In genomic region chr10:119080521-119081259, GRCh38 we compare ENCODE assay signal across 8 cellular contexts. TPM values are rescaled to one million over a fixed set of nuclear protein-coding genes. Genes with fewer than 3 reads are reported as not detected.
DNase-seq lines count a peak whose midpoint lies in the region; ATAC-seq and TF ChIP-seq lines count a peak whose summit lies in the region.

EIF3A (minus strand) TSS chr10:119080817; CDS start chr10:119080676, 141 bp downstream.

- H3K9me3 ChIP-seq in Peyer's patch: no peaks in the 10 kb centered on the region
- no peaks in the 10 kb centered on the region for H3K9me3 ChIP-seq in esophagus squamous epithelium

- peak; percentile 96 to 97 for TF ChIP-seq POLR2A in Peyer's patch (IDR thresholded peaks at IDR 0.05)
- peak in 3 of 4 donors; percentile 78 to 98 (median 89) for TF ChIP-seq POLR2A in esophagus squamous epithelium (IDR thresholded peaks at IDR 0.05)

- H3K36me3 ChIP-seq in Peyer's patch (peaks cover 0 to 2% (median 0%) of the 10 kb centered on the region in 3 donors), esophagus squamous epithelium (peaks cover 0 to 12% (median 0%) of the 10 kb centered on the region in 3 donors)

- peak within 1 kb of the TSS; percentile 94 to 98 (median 96) for H3K27ac ChIP-seq in Peyer's patch
- H3K27ac ChIP-seq in esophagus squamous epithelium: peak within 1 kb of the TSS; percentile 89 to 99 (median 96)

- H3K4me1 ChIP-seq in Peyer's patch (peaks cover 0 to 30% (median 11%) of the 10 kb centered on the region in 4 donors), esophagus squamous epithelium (peaks cover 10 to 48% (median 31%) of the 10 kb centered on the region in 3 donors)

- peak within 1 kb of the TSS; percentile 99 for H3K27ac Mint-ChIP-seq in activated T-cell treated with anti-CD3 and anti-CD28 coated beads, Interleukin-2, amount 50 U/mL, for 72 hours

- H3K4me3 ChIP-seq in Peyer's patch (peak within 1 kb of the TSS; percentile 78 to 94 (median 88)), esophagus squamous epithelium (peak within 1 kb of the TSS; percentile 56 to 89 (median 84))

- H3K4me3 Mint-ChIP-seq in activated T-cell treated with anti-CD3 and anti-CD28 coated beads, Interleukin-2, amount 50 U/mL, for 72 hours: peak within 1 kb of the TSS; percentile 92 to 99

- H3K27me3 ChIP-seq in Peyer's patch (no peaks in the 10 kb centered on the region), esophagus squamous epithelium (no peaks in the 10 kb centered on the region)

- H3K36me3 Mint-ChIP-seq in activated T-cell treated with anti-CD3 and anti-CD28 coated beads, Interleukin-2, amount 50 U/mL, for 72 hours (ENCODE audit: insufficient read depth in 2 of 2): peaks cover 5 to 19% of the 10 kb centered on the region in 2 donors

- H3K9me3 Mint-ChIP-seq in activated T-cell treated with anti-CD3 and anti-CD28 coated beads, Interleukin-2, amount 50 U/mL, for 72 hours: no peaks in the 10 kb centered on the region

- peak; percentile 73 for ATAC-seq in GM21526 (IDR thresholded peaks at IDR 0.05; ENCODE audit: low FRiP score, unreplicated experiment)
- ATAC-seq in activated T-cell treated with anti-CD3 and anti-CD28 coated beads, Interleukin-2, amount 50 U/mL, for 72 hours (replicated peaks in 1 of 2): peak; percentile 90 to 91

- no peak for TF ChIP-seq CTCF in Peyer's patch (IDR thresholded peaks at IDR 0.05)
- TF ChIP-seq CTCF in esophagus squamous epithelium (IDR thresholded peaks at IDR 0.05): peak in 2 of 6 experiments; percentile 3 to 15

- H3K4me1 Mint-ChIP-seq in activated T-cell treated with anti-CD3 and anti-CD28 coated beads, Interleukin-2, amount 50 U/mL, for 72 hours (ENCODE audit: low read depth): peaks cover 46% of the 10 kb centered on the region

- 0% methylated on average over 18 to 22 of the region's 74 CpGs for WGBS in esophagus squamous epithelium, 2 donors

- no peaks in the 10 kb centered on the region for H3K27me3 Mint-ChIP-seq in activated T-cell treated with anti-CD3 and anti-CD28 coated beads, Interleukin-2, amount 50 U/mL, for 72 hours (ENCODE audit: low read depth)

- DNase-seq in DMS153 treated with DMSO at 0.1 percent for 48 hours (lab: John Stamatoyannopoulos, UW; ENCODE audit: unreplicated experiment) (peak; percentile 79), HuH-7.5 (ENCODE audit: low spot score) (peak; percentile 73), Peyer's patch (peak; percentile 88 to 96 (median 96)), esophagus squamous epithelium (lab: John Stamatoyannopoulos, UW) (peak; percentile 48), myocyte (ENCODE audit: low read depth) (peak; percentile 90)
- DNase-seq in activated T-cell treated with anti-CD3 and anti-CD28 coated beads, Interleukin-2, amount 50 U/mL, for 72 hours: peak; percentile 95 to 97
- DNase-seq in stimulated activated CD8-positive, alpha-beta memory T cell treated with anti-CD3 and anti-CD28 coated beads, Interleukin-7, amount 100 ng/mL, for 4 hours (ENCODE audit: low read depth in 2 of 2): peak; percentile 68 to 89

- intact Hi-C loops in esophagus squamous epithelium (cut with DNase I): no loop called here

RNA-seq across cellular contexts. Expression of gene EIF3A, which starts in this region (rescaled TPM):
- total RNA-seq in Peyer's patch (100 to 1,000 TPM in 1 of 4 donors, 10 to 100 TPM in 3; 69.5 to 266 (median 89.5) TPM), esophagus squamous epithelium (100 to 1,000 TPM in 2 of 4 donors, 10 to 100 TPM in 2; 71.8 to 135 (median 101) TPM), myocyte (147 and 169 TPM in 2 replicates)
- 100 to 1,000 TPM; 160 to 164 TPM for total RNA-seq in activated T-cell treated with anti-CD3 and anti-CD28 coated beads, Interleukin-2, amount 50 U/mL, for 72 hours
- 76.5 TPM for polyA plus RNA-seq in myocyte (2012)

Comparison
In these comparisons a context has a peak if more than half of its experiments do, and no peak if none do; other contexts are left out.
1. Peak in every context shown above with its lines: DNase-seq, ATAC-seq, H3K4me3 ChIP-seq and H3K27ac ChIP-seq.